Comparison of ENCODE assay signal across 23 cellular contexts in genomic region chr2:239553376-239554000, GRCh38.
"Had no signal": no experiment of that assay in that cellular context is flagged by ENCODE, and none has a peak within 500 bp of the region (broad histone marks: within the 10 kb centered on the region; RNA-seq: fewer than 3 reads in every experiment).

No MANE protein-coding gene starts in this region.

- ATAC-seq: activated CD8-positive, alpha-beta T cell treated with anti-CD3 and anti-CD28 coated beads, Interleukin-2, amount 10 ng/mL, durations not matched to agents 7 days and 5 days; activated T-helper 17 cell treated with anti-CD3 and anti-CD28 coated beads, Interleukin-2, amount 50 U/mL, for 72 hours; right lobe of liver; T-cell; WTC11 had no signal

- H3K36me3 Mint-ChIP-seq: activated naive CD8-positive, alpha-beta T cell; T-cell; WTC11 had no signal

- H3K9me3 Mint-ChIP-seq: activated T-helper 17 cell treated with anti-CD3 and anti-CD28 coated beads, Interleukin-2, amount 50 U/mL, for 72 hours; nephron progenitor cell; T-cell had no signal

- H3K4me3 Mint-ChIP-seq: activated CD8-positive, alpha-beta T cell treated with anti-CD3 and anti-CD28 coated beads, Interleukin-2, amount 10 ng/mL, durations not matched to agents 7 days and 5 days; activated naive CD8-positive, alpha-beta T cell; activated T-helper 17 cell treated with anti-CD3 and anti-CD28 coated beads, Interleukin-2, amount 50 U/mL, for 72 hours; nephron progenitor cell; WTC11 had no signal

- H3K4me1 ChIP-seq: adrenal gland, ascending aorta, esophagus muscularis mucosa, right lobe of liver, testis, vagina had no signal

- H3K27ac Mint-ChIP-seq: activated CD8-positive, alpha-beta T cell treated with anti-CD3 and anti-CD28 coated beads, Interleukin-2, amount 10 ng/mL, durations not matched to agents 7 days and 5 days; activated naive CD8-positive, alpha-beta T cell; activated T-helper 17 cell treated with anti-CD3 and anti-CD28 coated beads, Interleukin-2, amount 50 U/mL, for 72 hours; nephron progenitor cell; T-cell; WTC11 had no signal

- H3K27ac ChIP-seq: adrenal gland, ascending aorta, brain microvascular endothelial cell, esophagus muscularis mucosa, right lobe of liver, testis, vagina had no signal

- H3K36me3 ChIP-seq: adrenal gland, ascending aorta, brain microvascular endothelial cell, esophagus muscularis mucosa, right lobe of liver, vagina had no signal

- H3K4me3 ChIP-seq: adrenal gland, ascending aorta, esophagus muscularis mucosa, right lobe of liver, testis, vagina had no signal

- H3K4me1 Mint-ChIP-seq: WTC11 had no signal

- H3K27me3 Mint-ChIP-seq: activated naive CD8-positive, alpha-beta T cell had no signal

- H3K27me3 ChIP-seq: adrenal gland, ascending aorta, brain microvascular endothelial cell, esophagus muscularis mucosa, right lobe of liver, testis, vagina had no signal

- H3K9me3 ChIP-seq: adrenal gland, ascending aorta, esophagus muscularis mucosa, right lobe of liver, testis, vagina had no signal

- DNase-seq: activated CD4-positive, alpha-beta T cell treated with anti-CD3 and anti-CD28 coated beads for 48 hours; activated CD8-positive, alpha-beta T cell treated with anti-CD3 and anti-CD28 coated beads, Interleukin-2, amount 10 ng/mL, durations not matched to agents 7 days and 5 days; adrenal gland; brain microvascular endothelial cell; central memory CD4-positive, alpha-beta T cell; effector memory CD4-positive, alpha-beta T cell; hypothalamus; nephron progenitor cell; nucleus accumbens; small intestine; stimulated activated CD4-positive, alpha-beta T cell treated with anti-CD3 and anti-CD28 coated beads, Interleukin-15, amount 100 ng/mL, for 24 hours; stimulated activated CD8-positive, alpha-beta memory T cell treated with anti-CD3 and anti-CD28 coated beads, Interleukin-4, amount 100 ng/mL, for 48 hours; stimulated activated naive CD4-positive, alpha-beta T cell; T-cell; testis; trophoblast cell had no signal
